In the genomic region with DNA sequence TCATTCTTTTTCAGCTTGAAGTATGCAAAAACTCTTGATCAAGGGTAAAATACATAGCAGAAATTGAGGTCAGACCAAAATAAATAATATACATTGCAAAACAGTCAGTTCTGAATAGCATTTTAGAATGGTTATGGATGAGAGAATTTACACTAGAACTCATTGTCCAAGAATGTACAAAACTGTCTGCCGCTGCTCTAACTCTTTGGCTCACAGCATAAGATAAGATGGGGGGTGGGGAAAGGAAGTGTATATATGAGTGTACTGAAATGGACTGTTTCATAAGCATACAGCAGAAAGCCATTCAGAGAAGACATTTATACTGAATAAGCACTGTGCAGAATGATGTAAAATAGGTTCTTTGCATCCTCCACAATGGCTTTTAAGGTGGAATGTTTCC, we compare ENCODE assay signal across 24 cellular contexts.
DNase-seq lines count a peak whose midpoint lies in the region; ATAC-seq, FAIRE-seq and TF ChIP-seq lines count a peak whose summit lies in the region.
"Had no signal": no experiment of that assay in that cellular context is flagged by ENCODE, and none has a peak within 500 bp of the region (broad histone marks: within the 10 kb centered on the region; RNA-seq: fewer than 3 reads in every experiment).

No MANE protein-coding gene starts in this region.

- H3K9ac ChIP-seq in adipocyte (ENCODE audit: low read length): no peak overlapping the region
- no peak overlapping the region for H3K9ac ChIP-seq in mesenchymal stem cell (ENCODE audit: low read length)

- H3K9me3 ChIP-seq in adipocyte (ENCODE audit: control insufficient read depth, low read length) (peaks cover 7% of the 10 kb centered on the region), mesenchymal stem cell (ENCODE audit: control insufficient read depth, low read length) (peaks cover 15% of the 10 kb centered on the region)

- no peak overlapping the region for H2BK5ac ChIP-seq in mesenchymal stem cell (ENCODE audit: low read depth, low read length, poor library complexity, severe bottlenecking)

- H3K27ac ChIP-seq in brain microvascular endothelial cell: no peak overlapping the region
- H3K27ac ChIP-seq in mesenchymal stem cell (ENCODE audit: low read length, poor library complexity, severe bottlenecking): peak overlapping the region; percentile 91
- H3K27ac ChIP-seq: HL-60 had no signal

- no peak overlapping the region for H3K23ac ChIP-seq in mesenchymal stem cell (ENCODE audit: low read length in 2 of 2)

- no peak overlapping the region for H2BK12ac ChIP-seq in mesenchymal stem cell (ENCODE audit: low read length in 2 of 2)

- no peak overlapping the region for H3K14ac ChIP-seq in mesenchymal stem cell (ENCODE audit: low read length in 2 of 2)

- H3K4ac ChIP-seq in mesenchymal stem cell (ENCODE audit: low read depth in 1 of 2, low read length in 2 of 2): no peak overlapping the region

- H3K36me3 Mint-ChIP-seq in T-helper 2 cell treated with Interferon-gamma antibody and Interleukin-4, amounts not matched to agents 5 μg/mL and 100 μg/mL, for 36 hours (ENCODE audit: low read depth): no peaks in the 10 kb centered on the region
- H3K36me3 Mint-ChIP-seq: CD8-positive, alpha-beta T cell had no signal

- H3K27ac Mint-ChIP-seq in T-helper 2 cell treated with Interferon-gamma antibody and Interleukin-4, amounts not matched to agents 5 μg/mL and 100 μg/mL, for 36 hours: no peak overlapping the region
- H3K27ac Mint-ChIP-seq: CD8-positive, alpha-beta T cell; GM23338 had no signal

- no peak overlapping the region for H3K4me3 Mint-ChIP-seq in T-helper 2 cell treated with Interferon-gamma antibody and Interleukin-4, amounts not matched to agents 5 μg/mL and 100 μg/mL, for 36 hours
- H3K4me3 Mint-ChIP-seq: CD8-positive, alpha-beta T cell; GM23338 had no signal

- H3K4me1 ChIP-seq in adipocyte (ENCODE audit: control insufficient read depth, insufficient read depth, low read length) (peaks cover under 1% of the 10 kb centered on the region), mesenchymal stem cell (ENCODE audit: control insufficient read depth, insufficient read depth, low read depth, low read length) (peaks cover 2% of the 10 kb centered on the region)
- H3K4me1 ChIP-seq: HAP-1 had no signal

- H3K27me3 ChIP-seq in adipocyte (replicated peaks; ENCODE audit: control insufficient read depth, insufficient read depth, low read length) (no peaks in the 10 kb centered on the region), brain microvascular endothelial cell (replicated peaks) (no peaks in the 10 kb centered on the region), mesenchymal stem cell (ENCODE audit: control insufficient read depth in 1 of 2, insufficient read depth in 1 of 2, low read length in 2 of 2) (no peaks in the 10 kb centered on the region)

- no peak overlapping the region for H3K4me3 ChIP-seq in adipocyte (ENCODE audit: low read length)
- no peak overlapping the region for H3K4me3 ChIP-seq in brain microvascular endothelial cell (ENCODE audit: low read depth, low read length)
- no peak overlapping the region for H3K4me3 ChIP-seq in fibroblast of pulmonary artery (replicated peaks; ENCODE audit: low read depth, low read length)
- no peak overlapping the region for H3K4me3 ChIP-seq in mesenchymal stem cell (ENCODE audit: insufficient read depth in 1 of 2, low read depth in 1 of 2, low read length in 2 of 2)
- H3K4me3 ChIP-seq: GM23338, HAP-1 had no signal

- FAIRE-seq in D721Med (lab: Jason Lieb, UNC): no peak
- FAIRE-seq: GM12892 had no signal

- no peak overlapping the region for H3K4me2 ChIP-seq in mesenchymal stem cell (ENCODE audit: low read length, poor library complexity, severe bottlenecking)
- H3K4me2 ChIP-seq: GM23338 had no signal

- 63% methylated on average over 1 of the region's 1 CpG for WGBS in mesenchymal stem cell

- H3K9me3 Mint-ChIP-seq in T-helper 2 cell treated with Interferon-gamma antibody and Interleukin-4, amounts not matched to agents 5 μg/mL and 100 μg/mL, for 36 hours: peaks cover 19% of the 10 kb centered on the region

- TF ChIP-seq CTCF in brain microvascular endothelial cell (IDR thresholded peaks at IDR 0.05; ENCODE audit: low read depth, low read length, missing control alignments) (no peak), fibroblast of pulmonary artery (IDR thresholded peaks at IDR 0.05; ENCODE audit: low read length, missing control alignments) (no peak), D721Med (IDR thresholded peaks at IDR 0.05; ENCODE audit: insufficient read depth, missing control alignments) (no peak)

- no peak overlapping the region for H4K91ac ChIP-seq in mesenchymal stem cell (ENCODE audit: low read length)

- no peak for ATAC-seq in GM19351 (IDR thresholded peaks at IDR 0.05; ENCODE audit: unreplicated experiment)
- ATAC-seq: CD8-positive, alpha-beta T cell; GM23338; Panc1; Right ventricle myocardium inferior had no signal

- in situ Hi-C loops in brain microvascular endothelial cell (cut with HindIII; ENCODE audit: low pct_ligation_motif_present, low sequenced_read_pairs): no loop called here

- DNase-seq in adipocyte (ENCODE audit: low read depth) (peak; percentile 92), brain microvascular endothelial cell (peak; percentile 15), fibroblast of pulmonary artery (ENCODE audit: low read depth) (peak; percentile 50), mesenchymal stem cell (peak; percentile 41), D721Med (ENCODE audit: insufficient read length, low spot score) (no peak)
- DNase-seq in T-helper 2 cell treated with Interferon-gamma antibody and Interleukin-4, amounts not matched to agents 5 μg/mL and 100 μg/mL, for 36 hours (ENCODE audit: low spot score): no peak
- DNase-seq in activated CD4-positive, alpha-beta T cell treated with anti-CD3 and anti-CD28 coated beads for 48 hours: no peak
- DNase-seq: AML-193; C1 segment of cervical spinal cord; CD8-positive, alpha-beta T cell; DMS153; KBM-7; NCI-H1092; NCI-H1436; NCI-H1930; NCI-H748 treated with DMSO at 0.1 percent for 48 hours; NK-92 treated with Interleukin-12 subunit alpha and Interleukin-12 subunit beta, amount 100 ng/mL, for 24 hours had no signal

- no peaks in the 10 kb centered on the region for H3K27me3 Mint-ChIP-seq in T-helper 2 cell treated with Interferon-gamma antibody and Interleukin-4, amounts not matched to agents 5 μg/mL and 100 μg/mL, for 36 hours (ENCODE audit: low read depth)

- H3K4me1 Mint-ChIP-seq in T-helper 2 cell treated with Interferon-gamma antibody and Interleukin-4, amounts not matched to agents 5 μg/mL and 100 μg/mL, for 36 hours (ENCODE audit: low read depth): no peaks in the 10 kb centered on the region

- no peak overlapping the region for H2BK15ac ChIP-seq in mesenchymal stem cell (ENCODE audit: low read depth, poor library complexity, severe bottlenecking)

- no peak overlapping the region for H4K8ac ChIP-seq in mesenchymal stem cell (ENCODE audit: low read length)

- no peak overlapping the region for H2BK120ac ChIP-seq in mesenchymal stem cell (ENCODE audit: low read depth, low read length)

- no peak overlapping the region for H2AFZ ChIP-seq in mesenchymal stem cell (ENCODE audit: low read depth, low read length)
- H2AFZ ChIP-seq: GM23338 had no signal

- no peak overlapping the region for H2AK5ac ChIP-seq in mesenchymal stem cell (ENCODE audit: low read length, severe bottlenecking)

- H3K36me3 ChIP-seq in adipocyte (ENCODE audit: control insufficient read depth, insufficient read depth, low read length, severe bottlenecking): no peaks in the 10 kb centered on the region
- no peaks in the 10 kb centered on the region for H3K36me3 ChIP-seq in brain microvascular endothelial cell (replicated peaks)
- H3K36me3 ChIP-seq in mesenchymal stem cell (ENCODE audit: control insufficient read depth in 1 of 2, insufficient read depth in 2 of 2, low read depth in 1 of 2, low read length in 2 of 2): no peaks in the 10 kb centered on the region
- H3K36me3 ChIP-seq: HAP-1 had no signal

- no peaks in the 10 kb centered on the region for H3K79me1 ChIP-seq in mesenchymal stem cell (replicated peaks; ENCODE audit: low read length, poor library complexity, severe bottlenecking)

- no peak overlapping the region for H3K18ac ChIP-seq in mesenchymal stem cell (ENCODE audit: low read depth in 1 of 2, low read length in 2 of 2)

Comparison
In these comparisons a context has a peak if more than half of its experiments do, and no peak if none do; other contexts are left out.
1. DNase-seq: peak in adipocyte (single experiment), brain microvascular endothelial cell (single experiment), fibroblast of pulmonary artery (single experiment) and mesenchymal stem cell (single experiment); none in D721Med (single experiment), T-helper 2 cell treated with Interferon-gamma antibody and Interleukin-4, amounts not matched to agents 5 μg/mL and 100 μg/mL, for 36 hours (single experiment) and activated CD4-positive, alpha-beta T cell treated with anti-CD3 and anti-CD28 coated beads for 48 hours (single experiment).